Comparison of ENCODE assay signal across 11 cellular contexts in genomic region chr1:247895163-247895637, GRCh38. TPM values are rescaled to one million over a fixed set of nuclear protein-coding genes. Genes with fewer than 3 reads are reported as not detected.
"Had no signal": no experiment of that assay in that cellular context is flagged by ENCODE, and none has a peak within 500 bp of the region (broad histone marks: within the 10 kb centered on the region; RNA-seq: fewer than 3 reads in every experiment).

Gene OR2W3 (plus strand): TSS chr1:247895587. CDS start chr1:247895587, 0 bp downstream.

- H3K27ac Mint-ChIP-seq: HFFc6, IgD-negative memory B cell had no signal

- H3K4me1 Mint-ChIP-seq: IgD-negative memory B cell had no signal

- H3K27me3 Mint-ChIP-seq: IgD-negative memory B cell had no signal

- H3K36me3 ChIP-seq: HAP-1 had no signal

- H3K4me3 ChIP-seq: HAP-1 had no signal

- H3K9me3 ChIP-seq: HAP-1 had no signal

- FAIRE-seq: HepG2 had no signal

- H3K36me3 Mint-ChIP-seq: IgD-negative memory B cell had no signal

- H3K4me3 Mint-ChIP-seq: HFFc6, IgD-negative memory B cell had no signal

- H3K4me1 ChIP-seq: HAP-1 had no signal

- DNase-seq: GOT3, H7, HFFc6, KBM-7 had no signal

- H3K4me2 ChIP-seq: KMS-11 had no signal

- H3K27ac ChIP-seq: HL-60, KMS-11 had no signal

- ATAC-seq: HCT116, HepG2 had no signal

RNA-seq across cellular contexts. Expression of gene OR2W3, which starts in this region (rescaled TPM):
- total RNA-seq: H4, H7, HepG2, HFFc6 had no signal
- polyA plus RNA-seq: HepG2 had no signal
